In the genomic region with DNA sequence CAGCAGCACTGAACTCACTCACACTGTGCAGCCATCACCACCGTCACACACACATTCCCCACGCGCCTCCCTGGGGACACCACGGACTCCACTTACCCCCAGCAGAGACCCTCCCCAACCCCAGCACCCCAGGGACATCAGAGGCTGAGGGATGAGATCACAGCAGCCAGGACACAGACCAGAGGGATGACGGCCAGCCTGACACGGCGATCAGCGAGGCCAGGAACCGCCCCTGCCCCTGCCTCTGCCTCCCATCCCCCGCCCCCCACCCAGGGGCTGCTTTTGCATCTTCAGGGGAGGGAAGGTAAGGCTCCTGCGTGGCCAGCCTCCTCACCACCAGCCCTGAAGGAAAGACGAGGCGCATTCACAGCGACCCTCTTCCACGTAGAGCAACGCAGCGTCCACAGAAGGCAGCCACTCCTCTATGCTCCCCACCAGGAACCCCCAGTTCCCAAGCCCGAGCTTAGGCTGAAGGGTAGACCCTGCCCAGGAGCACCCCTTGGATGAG, we compare ENCODE assay signal across 21 cellular contexts.
DNase-seq lines count a peak whose midpoint lies in the region; ATAC-seq, FAIRE-seq and TF ChIP-seq lines count a peak whose summit lies in the region.
"Had no signal": no experiment of that assay in that cellular context is flagged by ENCODE, and none has a peak within 500 bp of the region (broad histone marks: within the 10 kb centered on the region; RNA-seq: fewer than 3 reads in every experiment).

No MANE protein-coding gene starts in this region.

- no peak for TF ChIP-seq RAD21 in HepG2 (CRISPR knock-in tag; IDR thresholded peaks at IDR 0.05)

- H3K4me3 Mint-ChIP-seq in stimulated activated memory B cell treated with anti-CD40 and anti-IgM and Interleukin-4, amounts not matched to agents 10 μg/mL and 1 μg/mL and 100 μg/mL, for 72 hours, result no peak overlapping the region

- H3K9me3 ChIP-seq in WERI-Rb-1 (ENCODE audit: severe bottlenecking) (no peaks in the 10 kb centered on the region), HepG2 (ENCODE audit: low read length) (no peaks in the 10 kb centered on the region)
- H3K9me3 ChIP-seq: BE2C, lower lobe of right lung, pancreas, stomach, upper lobe of right lung had no signal

- POLR2A ChIA-PET in HepG2 (lab: Yijun Ruan, JAX), result interaction anchor here (0.9 to 1.6 kb wide), 4 partner anchors 9 to 106 kb away, joined by 3 to 9 read pairs (median 8); no protein-coding TSS in a partner anchor

- ATAC-seq in HepG2, result no peak
- no peak for ATAC-seq in stimulated activated memory B cell treated with anti-CD40 and anti-IgM and Interleukin-4, amounts not matched to agents 10 μg/mL and 1 μg/mL and 100 μg/mL, for 72 hours
- ATAC-seq: K562, lower lobe of right lung, upper lobe of right lung had no signal

- H3K4me3 ChIP-seq in WERI-Rb-1 (ENCODE audit: low read depth, low read length) (no peak overlapping the region), HepG2 (replicated peaks in 1 of 3; ENCODE audit: insufficient read depth in 1 of 3, low read depth in 2 of 3, low read length in 3 of 3) (peak overlapping the region in 1 of 3 experiments; percentile 58; a peak in 1 of 6 replicates)
- H3K4me3 ChIP-seq: K562, lower lobe of right lung, pancreas, stomach, upper lobe of right lung had no signal

- TF ChIP-seq POLR2A in HepG2 (IDR thresholded peaks at IDR 0.05; ENCODE audit: insufficient read depth in 1 of 2, low read depth in 2 of 2, low read length in 2 of 2), result no peak

- H3K4me1 Mint-ChIP-seq in stimulated activated memory B cell treated with anti-CD40 and anti-IgM and Interleukin-4, amounts not matched to agents 10 μg/mL and 1 μg/mL and 100 μg/mL, for 72 hours, result peaks cover 58% of the 10 kb centered on the region

- BruUV-seq in HepG2 (replicated peaks; lab: Mats Ljungman, UMichigan), result TSS peak; percentile 67

- CTCF ChIA-PET in HepG2 (lab: Yijun Ruan, JAX; ENCODE audit: low intra/inter-chr PET ratio, low total read pairs), result no interaction called here

- H3K36me3 Mint-ChIP-seq in stimulated activated memory B cell treated with anti-CD40 and anti-IgM and Interleukin-4, amounts not matched to agents 10 μg/mL and 1 μg/mL and 100 μg/mL, for 72 hours, result peaks cover 26% of the 10 kb centered on the region

- H3K27ac ChIP-seq in WERI-Rb-1 (peak overlapping the region; percentile 90), HepG2 (ENCODE audit: extremely low read length, insufficient read depth, low read length) (peak overlapping the region; percentile 95)
- H3K27ac ChIP-seq: lower lobe of right lung, stomach, upper lobe of right lung had no signal

- peaks cover 10% of the 10 kb centered on the region; the same call in 1 of the 2 replicates for H4K20me1 ChIP-seq in HepG2 (ENCODE audit: insufficient read depth, low read length)

- H3K4me2 ChIP-seq in HepG2 (ENCODE audit: low read depth, low read length), result peak overlapping the region; percentile 78

- in situ Hi-C loops in HepG2 (cut with HindIII; ENCODE audit: extremely low pct_ligation_motif_present, low pct_unique_long_range_greater_than_20kb), result no loop called here

- no peaks in the 10 kb centered on the region for H3K27me3 Mint-ChIP-seq in stimulated activated memory B cell treated with anti-CD40 and anti-IgM and Interleukin-4, amounts not matched to agents 10 μg/mL and 1 μg/mL and 100 μg/mL, for 72 hours

- DNase-seq in NCI-H146 (lab: John Stamatoyannopoulos, UW), result peak; percentile 53
- no peak for DNase-seq in NCI-H146 treated with DMSO at 0.1 percent for 48 hours (lab: John Stamatoyannopoulos, UW; ENCODE audit: unreplicated experiment)
- DNase-seq in WERI-Rb-1, result no peak
- DNase-seq in HepG2 (ENCODE audit: low spot score), result no peak
- DNase-seq in DMS153 treated with DMSO at 0.1 percent for 48 hours (lab: John Stamatoyannopoulos, UW; ENCODE audit: unreplicated experiment), result no peak
- no peak for DNase-seq in activated effector memory CD4-positive, alpha-beta T cell treated with Interleukin-2 at 50 U/mL for 16 hours
- DNase-seq in globus pallidus (ENCODE audit: low spot score), result no peak
- DNase-seq: activated CD4-positive, alpha-beta T cell treated with anti-CD3 and anti-CD28 coated beads for 48 hours; activated CD8-positive, alpha-beta memory T cell treated with anti-CD3 and anti-CD28 coated beads, Interleukin-2, amount 50 U/mL, for 4 hours; activated effector memory CD4-positive, alpha-beta T cell treated with anti-CD3 and anti-CD28 coated beads, Interleukin-2, amount 50 U/mL, for 16 hours; effector CD4-positive, alpha-beta T cell; lower lobe of right lung; pancreas; stomach; upper lobe of right lung had no signal

- TF ChIP-seq EP300 in HepG2 (IDR thresholded peaks at IDR 0.05; ENCODE audit: low read depth in 2 of 2, low read length in 2 of 2) (no peak), HepG2 (CRISPR knock-in tag; IDR thresholded peaks at IDR 0.05; ENCODE audit: borderline replicate concordance) (no peak)

- H3K27me3 ChIP-seq in WERI-Rb-1 (ENCODE audit: insufficient read depth, low read depth, severe bottlenecking) (no peaks in the 10 kb centered on the region), HepG2 (ENCODE audit: control insufficient read depth in 1 of 2, insufficient read depth in 2 of 2, low read length in 2 of 2) (no peaks in the 10 kb centered on the region)
- H3K27me3 ChIP-seq: BE2C, pancreas, stomach, upper lobe of right lung had no signal

- no peak overlapping the region for H2AFZ ChIP-seq in HepG2 (ENCODE audit: low read length)

- H3K79me2 ChIP-seq in HepG2 (ENCODE audit: insufficient read depth, low read length), result peaks cover 74% of the 10 kb centered on the region

- peak overlapping the region; percentile 75 for H3K9ac ChIP-seq in HepG2 (ENCODE audit: insufficient read depth, low read depth, low read length)

- 95% methylated on average over 10 of the region's 18 CpGs for WGBS in HepG2 (ENCODE audit: low lambda C conversion rate)

- intact Hi-C loops in HepG2 (cut with micrococcal nuclease; ENCODE audit: unreplicated experiment), result no loop called here

- TF ChIP-seq CTCF in WERI-Rb-1 (IDR thresholded peaks at IDR 0.05; ENCODE audit: low read depth, low read length), result no peak
- no peak for TF ChIP-seq CTCF in HepG2 (CRISPR knock-in tag; IDR thresholded peaks at IDR 0.05)

- H3K27ac Mint-ChIP-seq in stimulated activated memory B cell treated with anti-CD40 and anti-IgM and Interleukin-4, amounts not matched to agents 10 μg/mL and 1 μg/mL and 100 μg/mL, for 72 hours, result peak overlapping the region; percentile 71

- H3K4me1 ChIP-seq in HepG2 (ENCODE audit: insufficient read depth, low read length), result peaks cover 92% of the 10 kb centered on the region
- H3K4me1 ChIP-seq: lower lobe of right lung, upper lobe of right lung had no signal

- no peak for FAIRE-seq in HepG2 (lab: Jason Lieb, UNC)
- FAIRE-seq: G401.6, GM19239, H54, K562, pancreas had no signal

- no peaks in the 10 kb centered on the region for H3K9me3 Mint-ChIP-seq in stimulated activated memory B cell treated with anti-CD40 and anti-IgM and Interleukin-4, amounts not matched to agents 10 μg/mL and 1 μg/mL and 100 μg/mL, for 72 hours

- no peaks in the 10 kb centered on the region; the same call in none of the 2 replicates for H3K36me3 ChIP-seq in WERI-Rb-1
- H3K36me3 ChIP-seq in HepG2 (replicated peaks in 1 of 2; ENCODE audit: control insufficient read depth in 1 of 2, insufficient read depth in 2 of 2, low read length in 2 of 2), result no peaks in the 10 kb centered on the region
- H3K36me3 ChIP-seq: lower lobe of right lung, pancreas, stomach, upper lobe of right lung had no signal

TF ChIP-seq in HepG2, 621 proteins besides CTCF, POLR2A, EP300 and RAD21 (continues in another document):
- TF ChIP-seq, protein P1, sequence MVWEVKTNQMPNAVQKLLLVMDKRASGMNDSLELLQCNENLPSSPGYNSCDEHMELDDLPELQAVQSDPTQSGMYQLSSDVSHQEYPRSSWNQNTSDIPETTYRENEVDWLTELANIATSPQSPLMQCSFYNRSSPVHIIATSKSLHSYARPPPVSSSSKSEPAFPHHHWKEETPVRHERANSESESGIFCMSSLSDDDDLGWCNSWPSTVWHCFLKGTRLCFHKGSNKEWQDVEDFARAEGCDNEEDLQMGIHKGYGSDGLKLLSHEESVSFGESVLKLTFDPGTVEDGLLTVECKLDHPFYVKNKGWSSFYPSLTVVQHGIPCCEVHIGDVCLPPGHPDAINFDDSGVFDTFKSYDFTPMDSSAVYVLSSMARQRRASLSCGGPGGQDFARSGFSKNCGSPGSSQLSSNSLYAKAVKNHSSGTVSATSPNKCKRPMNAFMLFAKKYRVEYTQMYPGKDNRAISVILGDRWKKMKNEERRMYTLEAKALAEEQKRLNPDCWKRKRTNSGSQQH (CRISPR knock-in tag; IDR thresholded peaks at IDR 0.05; ENCODE audit: low read depth), result no peak
- peak; percentile 18 for TF ChIP-seq AGO2 (optimal IDR thresholded peaks at IDR 0.05; ENCODE audit: low read depth, low read length)
- 0 out of 2 replicates have a peak, but pooled peaks have one; percentile 72 for TF ChIP-seq NRL (CRISPR knock-in tag; IDR thresholded peaks at IDR 0.05; ENCODE audit: borderline replicate concordance)
- TF ChIP-seq, protein P2, sequence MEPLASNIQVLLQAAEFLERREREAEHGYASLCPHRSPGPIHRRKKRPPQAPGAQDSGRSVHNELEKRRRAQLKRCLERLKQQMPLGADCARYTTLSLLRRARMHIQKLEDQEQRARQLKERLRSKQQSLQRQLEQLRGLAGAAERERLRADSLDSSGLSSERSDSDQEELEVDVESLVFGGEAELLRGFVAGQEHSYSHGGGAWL (CRISPR knock-in tag; IDR thresholded peaks at IDR 0.05), result 0 out of 2 replicates have a peak, but pooled peaks have one; percentile 17
- 0 out of 2 replicates have a peak, but pooled peaks have one; percentile 26 for TF ChIP-seq ZNF703 (CRISPR knock-in tag; IDR thresholded peaks at IDR 0.05; ENCODE audit: borderline replicate concordance)
- TF ChIP-seq ZNF782 (CRISPR knock-in tag; IDR thresholded peaks at IDR 0.05; ENCODE audit: borderline replicate concordance), result 0 out of 2 replicates have a peak, but pooled peaks have one; percentile 20
- peak; percentile 92 for TF ChIP-seq ZBTB38 (CRISPR knock-in tag; IDR thresholded peaks at IDR 0.05)
- TF ChIP-seq REXO4 (CRISPR knock-in tag; IDR thresholded peaks at IDR 0.05; ENCODE audit: borderline replicate concordance), result 0 out of 2 replicates have a peak, but pooled peaks have one; percentile 34
- TF ChIP-seq ZNF597 (CRISPR knock-in tag; IDR thresholded peaks at IDR 0.05), result no peak
- TF ChIP-seq MTF2 (CRISPR knock-in tag; IDR thresholded peaks at IDR 0.05; ENCODE audit: borderline replicate concordance), result no peak
- TF ChIP-seq SP2 (CRISPR knock-in tag; IDR thresholded peaks at IDR 0.05), result peak; percentile 13; the same call in 1 of the 2 replicates
- no peak for TF ChIP-seq POGZ (CRISPR knock-in tag; IDR thresholded peaks at IDR 0.05)
